1 cellular context compared by ENCODE assay signal in the genomic region with DNA sequence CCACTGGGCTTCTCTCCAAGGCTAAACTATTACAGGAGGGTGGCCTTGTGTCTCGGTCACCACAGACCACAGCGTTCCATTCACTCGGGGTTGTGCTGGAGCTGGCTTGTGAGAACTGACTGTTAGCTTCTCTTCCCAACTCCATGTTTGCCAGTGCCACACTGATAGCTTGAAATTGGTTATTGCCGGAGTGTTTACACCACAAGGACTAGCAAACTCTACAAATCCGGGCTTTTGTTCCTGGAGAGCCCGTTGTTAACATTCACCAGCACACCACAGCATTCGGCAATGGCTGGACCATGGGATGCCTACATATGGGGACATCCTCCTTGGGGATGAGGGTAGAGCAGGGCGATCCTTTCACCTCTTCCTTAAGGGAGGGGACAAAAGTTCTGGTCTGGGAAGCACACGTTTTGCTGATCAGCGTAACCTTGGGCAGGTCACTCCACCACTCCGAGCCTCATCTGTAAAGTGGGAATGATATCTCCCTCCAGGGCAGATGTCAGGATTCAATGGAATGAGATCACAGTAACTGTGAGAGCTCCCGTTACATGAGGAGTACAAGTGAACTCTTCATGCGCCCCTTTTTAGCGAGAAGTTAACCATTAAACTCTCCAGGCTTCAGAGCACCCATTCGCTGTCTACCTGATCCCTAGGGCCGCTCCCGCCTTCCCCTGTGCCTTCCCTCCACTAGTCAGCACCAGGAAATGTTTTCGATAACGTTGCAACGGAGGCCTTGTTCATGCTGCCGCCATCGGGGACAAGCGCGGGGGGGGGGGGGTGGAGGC.
TF ChIP-seq lines count a peak whose summit lies in the region.

No MANE protein-coding gene starts in this region.

TF ChIP-seq in HepG2, 621 proteins besides CTCF, POLR2A, EP300 and RAD21 (continued from another document and continues in another):
- TF ChIP-seq, protein P1, sequence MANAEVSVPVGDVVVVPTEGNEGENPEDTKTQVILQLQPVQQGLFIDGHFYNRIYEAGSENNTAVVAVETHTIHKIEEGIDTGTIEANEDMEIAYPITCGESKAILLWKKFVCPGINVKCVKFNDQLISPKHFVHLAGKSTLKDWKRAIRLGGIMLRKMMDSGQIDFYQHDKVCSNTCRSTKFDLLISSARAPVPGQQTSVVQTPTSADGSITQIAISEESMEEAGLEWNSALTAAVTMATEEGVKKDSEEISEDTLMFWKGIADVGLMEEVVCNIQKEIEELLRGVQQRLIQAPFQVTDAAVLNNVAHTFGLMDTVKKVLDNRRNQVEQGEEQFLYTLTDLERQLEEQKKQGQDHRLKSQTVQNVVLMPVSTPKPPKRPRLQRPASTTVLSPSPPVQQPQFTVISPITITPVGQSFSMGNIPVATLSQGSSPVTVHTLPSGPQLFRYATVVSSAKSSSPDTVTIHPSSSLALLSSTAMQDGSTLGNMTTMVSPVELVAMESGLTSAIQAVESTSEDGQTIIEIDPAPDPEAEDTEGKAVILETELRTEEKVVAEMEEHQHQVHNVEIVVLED (CRISPR knock-in tag; IDR thresholded peaks at IDR 0.05; ENCODE audit: borderline replicate concordance) = peak; percentile 27; the same call in 1 of the 2 replicates
- TF ChIP-seq SRF (IDR thresholded peaks at IDR 0.05; ENCODE audit: low read depth, low read length) (0 out of 2 replicates have a peak, but pooled peaks have one; percentile 35), ZKSCAN1 (IDR thresholded peaks at IDR 0.05; ENCODE audit: low read length) (0 out of 2 replicates have a peak, but pooled peaks have one; percentile 13), ZNF891 (CRISPR knock-in tag; IDR thresholded peaks at IDR 0.05) (peak; percentile 59), SPEN (CRISPR knock-in tag; IDR thresholded peaks at IDR 0.05; ENCODE audit: low read depth) (peak; percentile 61), WIZ (CRISPR knock-in tag; IDR thresholded peaks at IDR 0.05) (0 out of 2 replicates have a peak, but pooled peaks have one; percentile 53), MTF1 (CRISPR knock-in tag; IDR thresholded peaks at IDR 0.05) (no peak; the same call in 1 of the 2 replicates), ZBTB21 (CRISPR knock-in tag; IDR thresholded peaks at IDR 0.05) (peak; percentile 67), TMF1 (CRISPR knock-in tag; IDR thresholded peaks at IDR 0.05; ENCODE audit: low read depth) (no peak), ZBTB7B (CRISPR knock-in tag; IDR thresholded peaks at IDR 0.05) (no peak; the same call in 1 of the 2 replicates), KLF13 (CRISPR knock-in tag; IDR thresholded peaks at IDR 0.05) (no peak), SCMH1 (CRISPR knock-in tag; IDR thresholded peaks at IDR 0.05; ENCODE audit: borderline replicate concordance) (no peak), ZFP37 (CRISPR knock-in tag; IDR thresholded peaks at IDR 0.05; ENCODE audit: borderline replicate concordance) (no peak), ZFP36L1 (CRISPR knock-in tag; IDR thresholded peaks at IDR 0.05) (peak; percentile 85; the same call in 1 of the 2 replicates), ZBTB42 (CRISPR knock-in tag; IDR thresholded peaks at IDR 0.05) (peak; percentile 57; the same call in 1 of the 2 replicates), ATF7 (IDR thresholded peaks at IDR 0.05) (no peak), ATF7 (CRISPR knock-in tag; IDR thresholded peaks at IDR 0.05) (no peak), KMT2A (CRISPR knock-in tag; IDR thresholded peaks at IDR 0.05) (peak; percentile 11; the same call in 1 of the 2 replicates), GLI4 (CRISPR knock-in tag; IDR thresholded peaks at IDR 0.05; ENCODE audit: borderline replicate concordance) (0 out of 2 replicates have a peak, but pooled peaks have one; percentile 76), JUNB (CRISPR knock-in tag; IDR thresholded peaks at IDR 0.05; ENCODE audit: borderline replicate concordance) (no peak), PLRG1 (conservative IDR thresholded peaks at IDR 0.05) (no peak), CBFB (CRISPR knock-in tag; IDR thresholded peaks at IDR 0.05) (peak; percentile 78; the same call in 1 of the 2 replicates), ZNF878 (CRISPR knock-in tag; IDR thresholded peaks at IDR 0.05) (no peak), CREM (IDR thresholded peaks at IDR 0.05) (peak; percentile 55; the same call in 1 of the 2 replicates), CREM (CRISPR knock-in tag; IDR thresholded peaks at IDR 0.05) (no peak), ZNF207 (IDR thresholded peaks at IDR 0.05; ENCODE audit: borderline replicate concordance) (no peak), ZIK1 (CRISPR knock-in tag; IDR thresholded peaks at IDR 0.05; ENCODE audit: borderline replicate concordance, low read depth) (peak; percentile 85; the same call in 1 of the 2 replicates), ZNF510 (CRISPR knock-in tag; IDR thresholded peaks at IDR 0.05; ENCODE audit: low read depth) (no peak), ZFY (CRISPR knock-in tag; IDR thresholded peaks at IDR 0.05) (peak; percentile 59; the same call in 1 of the 2 replicates), POLR2AphosphoS2 (IDR thresholded peaks at IDR 0.05; ENCODE audit: low read depth, low read length) (peak; percentile 64; the same call in 1 of the 2 replicates), ZFAT (CRISPR knock-in tag; conservative IDR thresholded peaks at IDR 0.05) (no peak), ZNF205 (CRISPR knock-in tag; IDR thresholded peaks at IDR 0.05) (no peak), HNF4A (CRISPR knock-in tag; IDR thresholded peaks at IDR 0.05) (peak; percentile 27; the same call in 1 of the 2 replicates), SAP130 (CRISPR knock-in tag; IDR thresholded peaks at IDR 0.05; ENCODE audit: low read depth) (peak; percentile 84), NONO (IDR thresholded peaks at IDR 0.05) (no peak), NONO (CRISPR knock-in tag; conservative IDR thresholded peaks at IDR 0.05) (no peak; the same call in 1 of the 2 replicates), MYNN (CRISPR knock-in tag; IDR thresholded peaks at IDR 0.05; ENCODE audit: low read depth) (0 out of 2 replicates have a peak, but pooled peaks have one; percentile 51), ZNF841 (CRISPR knock-in tag; IDR thresholded peaks at IDR 0.05; ENCODE audit: borderline replicate concordance) (no peak), MBNL3 (CRISPR knock-in tag; conservative IDR thresholded peaks at IDR 0.05) (no peak), ZNF430 (CRISPR knock-in tag; IDR thresholded peaks at IDR 0.05) (peak; percentile 99), STAT5B (CRISPR knock-in tag; IDR thresholded peaks at IDR 0.05) (no peak), ZNF775 (CRISPR knock-in tag; IDR thresholded peaks at IDR 0.05; ENCODE audit: borderline replicate concordance) (no peak)
- TF ChIP-seq, protein P2, sequence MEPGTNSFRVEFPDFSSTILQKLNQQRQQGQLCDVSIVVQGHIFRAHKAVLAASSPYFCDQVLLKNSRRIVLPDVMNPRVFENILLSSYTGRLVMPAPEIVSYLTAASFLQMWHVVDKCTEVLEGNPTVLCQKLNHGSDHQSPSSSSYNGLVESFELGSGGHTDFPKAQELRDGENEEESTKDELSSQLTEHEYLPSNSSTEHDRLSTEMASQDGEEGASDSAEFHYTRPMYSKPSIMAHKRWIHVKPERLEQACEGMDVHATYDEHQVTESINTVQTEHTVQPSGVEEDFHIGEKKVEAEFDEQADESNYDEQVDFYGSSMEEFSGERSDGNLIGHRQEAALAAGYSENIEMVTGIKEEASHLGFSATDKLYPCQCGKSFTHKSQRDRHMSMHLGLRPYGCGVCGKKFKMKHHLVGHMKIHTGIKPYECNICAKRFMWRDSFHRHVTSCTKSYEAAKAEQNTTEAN (CRISPR knock-in tag; conservative IDR thresholded peaks at IDR 0.05) = no peak; the same call in 1 of the 2 replicates
- TF ChIP-seq, protein P3, sequence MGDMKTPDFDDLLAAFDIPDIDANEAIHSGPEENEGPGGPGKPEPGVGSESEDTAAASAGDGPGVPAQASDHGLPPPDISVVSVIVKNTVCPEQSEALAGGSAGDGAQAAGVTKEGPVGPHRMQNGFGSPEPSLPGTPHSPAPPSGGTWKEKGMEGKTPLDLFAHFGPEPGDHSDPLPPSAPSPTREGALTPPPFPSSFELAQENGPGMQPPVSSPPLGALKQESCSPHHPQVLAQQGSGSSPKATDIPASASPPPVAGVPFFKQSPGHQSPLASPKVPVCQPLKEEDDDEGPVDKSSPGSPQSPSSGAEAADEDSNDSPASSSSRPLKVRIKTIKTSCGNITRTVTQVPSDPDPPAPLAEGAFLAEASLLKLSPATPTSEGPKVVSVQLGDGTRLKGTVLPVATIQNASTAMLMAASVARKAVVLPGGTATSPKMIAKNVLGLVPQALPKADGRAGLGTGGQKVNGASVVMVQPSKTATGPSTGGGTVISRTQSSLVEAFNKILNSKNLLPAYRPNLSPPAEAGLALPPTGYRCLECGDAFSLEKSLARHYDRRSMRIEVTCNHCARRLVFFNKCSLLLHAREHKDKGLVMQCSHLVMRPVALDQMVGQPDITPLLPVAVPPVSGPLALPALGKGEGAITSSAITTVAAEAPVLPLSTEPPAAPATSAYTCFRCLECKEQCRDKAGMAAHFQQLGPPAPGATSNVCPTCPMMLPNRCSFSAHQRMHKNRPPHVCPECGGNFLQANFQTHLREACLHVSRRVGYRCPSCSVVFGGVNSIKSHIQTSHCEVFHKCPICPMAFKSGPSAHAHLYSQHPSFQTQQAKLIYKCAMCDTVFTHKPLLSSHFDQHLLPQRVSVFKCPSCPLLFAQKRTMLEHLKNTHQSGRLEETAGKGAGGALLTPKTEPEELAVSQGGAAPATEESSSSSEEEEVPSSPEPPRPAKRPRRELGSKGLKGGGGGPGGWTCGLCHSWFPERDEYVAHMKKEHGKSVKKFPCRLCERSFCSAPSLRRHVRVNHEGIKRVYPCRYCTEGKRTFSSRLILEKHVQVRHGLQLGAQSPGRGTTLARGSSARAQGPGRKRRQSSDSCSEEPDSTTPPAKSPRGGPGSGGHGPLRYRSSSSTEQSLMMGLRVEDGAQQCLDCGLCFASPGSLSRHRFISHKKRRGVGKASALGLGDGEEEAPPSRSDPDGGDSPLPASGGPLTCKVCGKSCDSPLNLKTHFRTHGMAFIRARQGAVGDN (CRISPR knock-in tag; IDR thresholded peaks at IDR 0.05) = peak; percentile 89
- TF ChIP-seq, protein P4, sequence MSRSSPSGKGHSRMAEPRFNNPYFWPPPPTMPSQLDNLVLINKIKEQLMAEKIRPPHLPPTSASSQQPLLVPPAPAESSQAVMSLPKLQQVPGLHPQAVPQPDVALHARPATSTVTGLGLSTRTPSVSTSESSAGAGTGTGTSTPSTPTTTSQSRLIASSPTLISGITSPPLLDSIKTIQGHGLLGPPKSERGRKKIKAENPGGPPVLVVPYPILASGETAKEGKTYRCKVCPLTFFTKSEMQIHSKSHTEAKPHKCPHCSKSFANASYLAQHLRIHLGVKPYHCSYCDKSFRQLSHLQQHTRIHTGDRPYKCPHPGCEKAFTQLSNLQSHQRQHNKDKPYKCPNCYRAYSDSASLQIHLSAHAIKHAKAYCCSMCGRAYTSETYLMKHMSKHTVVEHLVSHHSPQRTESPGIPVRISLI (CRISPR knock-in tag; IDR thresholded peaks at IDR 0.05; ENCODE audit: borderline replicate concordance) = 0 out of 2 replicates have a peak, but pooled peaks have one; percentile 26
- TF ChIP-seq, protein P5, sequence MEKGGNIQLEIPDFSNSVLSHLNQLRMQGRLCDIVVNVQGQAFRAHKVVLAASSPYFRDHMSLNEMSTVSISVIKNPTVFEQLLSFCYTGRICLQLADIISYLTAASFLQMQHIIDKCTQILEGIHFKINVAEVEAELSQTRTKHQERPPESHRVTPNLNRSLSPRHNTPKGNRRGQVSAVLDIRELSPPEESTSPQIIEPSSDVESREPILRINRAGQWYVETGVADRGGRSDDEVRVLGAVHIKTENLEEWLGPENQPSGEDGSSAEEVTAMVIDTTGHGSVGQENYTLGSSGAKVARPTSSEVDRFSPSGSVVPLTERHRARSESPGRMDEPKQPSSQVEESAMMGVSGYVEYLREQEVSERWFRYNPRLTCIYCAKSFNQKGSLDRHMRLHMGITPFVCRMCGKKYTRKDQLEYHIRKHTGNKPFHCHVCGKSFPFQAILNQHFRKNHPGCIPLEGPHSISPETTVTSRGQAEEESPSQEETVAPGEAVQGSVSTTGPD (CRISPR knock-in tag; IDR thresholded peaks at IDR 0.05) = no peak
- TF ChIP-seq, protein P6, sequence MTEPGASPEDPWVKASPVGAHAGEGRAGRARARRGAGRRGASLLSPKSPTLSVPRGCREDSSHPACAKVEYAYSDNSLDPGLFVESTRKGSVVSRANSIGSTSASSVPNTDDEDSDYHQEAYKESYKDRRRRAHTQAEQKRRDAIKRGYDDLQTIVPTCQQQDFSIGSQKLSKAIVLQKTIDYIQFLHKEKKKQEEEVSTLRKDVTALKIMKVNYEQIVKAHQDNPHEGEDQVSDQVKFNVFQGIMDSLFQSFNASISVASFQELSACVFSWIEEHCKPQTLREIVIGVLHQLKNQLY (CRISPR knock-in tag; IDR thresholded peaks at IDR 0.05) = 0 out of 2 replicates have a peak, but pooled peaks have one; percentile 20
- TF ChIP-seq, protein P7, sequence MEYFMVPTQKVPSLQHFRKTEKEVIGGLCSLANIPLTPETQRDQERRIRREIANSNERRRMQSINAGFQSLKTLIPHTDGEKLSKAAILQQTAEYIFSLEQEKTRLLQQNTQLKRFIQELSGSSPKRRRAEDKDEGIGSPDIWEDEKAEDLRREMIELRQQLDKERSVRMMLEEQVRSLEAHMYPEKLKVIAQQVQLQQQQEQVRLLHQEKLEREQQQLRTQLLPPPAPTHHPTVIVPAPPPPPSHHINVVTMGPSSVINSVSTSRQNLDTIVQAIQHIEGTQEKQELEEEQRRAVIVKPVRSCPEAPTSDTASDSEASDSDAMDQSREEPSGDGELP (IDR thresholded peaks at IDR 0.05; ENCODE audit: borderline replicate concordance, low read depth) = no peak
- TF ChIP-seq, protein P8, sequence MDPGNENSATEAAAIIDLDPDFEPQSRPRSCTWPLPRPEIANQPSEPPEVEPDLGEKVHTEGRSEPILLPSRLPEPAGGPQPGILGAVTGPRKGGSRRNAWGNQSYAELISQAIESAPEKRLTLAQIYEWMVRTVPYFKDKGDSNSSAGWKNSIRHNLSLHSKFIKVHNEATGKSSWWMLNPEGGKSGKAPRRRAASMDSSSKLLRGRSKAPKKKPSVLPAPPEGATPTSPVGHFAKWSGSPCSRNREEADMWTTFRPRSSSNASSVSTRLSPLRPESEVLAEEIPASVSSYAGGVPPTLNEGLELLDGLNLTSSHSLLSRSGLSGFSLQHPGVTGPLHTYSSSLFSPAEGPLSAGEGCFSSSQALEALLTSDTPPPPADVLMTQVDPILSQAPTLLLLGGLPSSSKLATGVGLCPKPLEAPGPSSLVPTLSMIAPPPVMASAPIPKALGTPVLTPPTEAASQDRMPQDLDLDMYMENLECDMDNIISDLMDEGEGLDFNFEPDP (CRISPR knock-in tag; conservative IDR thresholded peaks at IDR 0.05) = no peak
- TF ChIP-seq, protein P9, sequence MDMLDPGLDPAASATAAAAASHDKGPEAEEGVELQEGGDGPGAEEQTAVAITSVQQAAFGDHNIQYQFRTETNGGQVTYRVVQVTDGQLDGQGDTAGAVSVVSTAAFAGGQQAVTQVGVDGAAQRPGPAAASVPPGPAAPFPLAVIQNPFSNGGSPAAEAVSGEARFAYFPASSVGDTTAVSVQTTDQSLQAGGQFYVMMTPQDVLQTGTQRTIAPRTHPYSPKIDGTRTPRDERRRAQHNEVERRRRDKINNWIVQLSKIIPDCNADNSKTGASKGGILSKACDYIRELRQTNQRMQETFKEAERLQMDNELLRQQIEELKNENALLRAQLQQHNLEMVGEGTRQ (IDR thresholded peaks at IDR 0.05; ENCODE audit: low read depth, low read length) = no peak
- TF ChIP-seq, protein P9 (CRISPR knock-in tag; IDR thresholded peaks at IDR 0.05; ENCODE audit: borderline replicate concordance) = no peak
